ENCODE assay signal across 29 cellular contexts in the genomic region with DNA sequence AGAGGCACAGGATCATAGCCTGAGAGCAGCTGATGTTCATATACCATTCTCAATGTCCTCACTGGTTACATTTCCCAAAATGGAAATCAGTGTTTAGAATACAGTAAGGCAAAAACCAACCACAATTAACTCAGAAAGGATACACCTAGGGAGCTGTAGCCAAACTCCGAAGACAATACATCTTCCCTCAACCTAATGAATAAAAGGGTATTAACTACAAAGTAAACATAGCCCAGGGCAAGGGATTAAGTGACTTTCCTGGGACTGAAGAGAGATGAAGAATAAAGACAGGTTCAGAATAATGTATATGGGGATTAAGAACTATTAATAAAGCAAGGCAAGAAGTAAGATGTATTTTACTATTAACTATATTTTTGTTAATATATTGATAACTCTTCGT.
"Had no signal": no experiment of that assay in that cellular context is flagged by ENCODE, and none has a peak within 500 bp of the region (broad histone marks: within the 10 kb centered on the region; RNA-seq: fewer than 3 reads in every experiment).

No MANE protein-coding gene starts in this region.

- H3K36me3 ChIP-seq: adrenal gland, ascending aorta, brain microvascular endothelial cell, esophagus squamous epithelium, gastrocnemius medialis, right lobe of liver, stomach, suprapubic skin, tibial nerve had no signal

- H3K4me1 ChIP-seq: adrenal gland, ascending aorta, gastrocnemius medialis, parathyroid adenoma, right lobe of liver, stomach, suprapubic skin, tibial nerve had no signal

- H3K9ac ChIP-seq: parathyroid adenoma had no signal

- DNase-seq: activated CD4-positive, alpha-beta T cell treated with anti-CD3 and anti-CD28 coated beads for 4 hours; activated CD4-positive, alpha-beta T cell treated with anti-CD3 and anti-CD28 coated beads, Interleukin-2, amount 50 U/mL, for 48 hours; activated CD4-positive, CD25-positive, alpha-beta regulatory T cell; activated CD8-positive, alpha-beta memory T cell treated with anti-CD3 and anti-CD28 coated beads, Interleukin-2, amount 50 U/mL, for 48 hours; activated naive CD4-positive, alpha-beta T cell; activated T-cell treated with anti-CD3 and anti-CD28 coated beads, Interleukin-2, amount 50 U/mL, for 4 hours; adrenal gland; brain microvascular endothelial cell; central memory CD4-positive, alpha-beta T cell; dermis blood vessel endothelial cell; effector CD8-positive, alpha-beta T cell; esophagus squamous epithelium; gastrocnemius medialis; hypothalamus; mucosa of descending colon; nephron progenitor cell; nucleus accumbens; right lobe of liver; small intestine; stimulated activated CD4-positive, alpha-beta T cell treated with anti-CD3 and anti-CD28 coated beads, Interleukin-2, amount 100 ng/mL, for 24 hours; stomach had no signal

- H2AFZ ChIP-seq: parathyroid adenoma had no signal

- ATAC-seq: activated T-cell treated with anti-CD3 and anti-CD28 coated beads, Interleukin-2, amount 50 U/mL, for 4 hours; gastrocnemius medialis; mucosa of descending colon; right lobe of liver; stimulated activated effector memory CD8-positive, alpha-beta T cell treated with anti-CD3 and anti-CD28 coated beads, Interleukin-12 subunit alpha, Interleukin-12 subunit beta, amount 100 ng/mL, for 72 hours had no signal

- H3K27ac ChIP-seq: adrenal gland, ascending aorta, brain microvascular endothelial cell, esophagus squamous epithelium, gastrocnemius medialis, parathyroid adenoma, right lobe of liver, stomach, suprapubic skin, tibial nerve had no signal

- H3K4me3 ChIP-seq: adrenal gland, ascending aorta, esophagus squamous epithelium, gastrocnemius medialis, mucosa of descending colon, right lobe of liver, stomach, suprapubic skin, tibial nerve had no signal

- H3K4me3 Mint-ChIP-seq: activated naive CD8-positive, alpha-beta T cell; activated T-cell treated with anti-CD3 and anti-CD28 coated beads, Interleukin-2, amount 50 U/mL, for 4 hours; memory B cell; nephron progenitor cell; stimulated activated effector memory CD8-positive, alpha-beta T cell treated with anti-CD3 and anti-CD28 coated beads, Interleukin-12 subunit alpha, Interleukin-12 subunit beta, amount 100 ng/mL, for 72 hours had no signal

- H3K36me3 Mint-ChIP-seq: stimulated activated effector memory CD8-positive, alpha-beta T cell treated with anti-CD3 and anti-CD28 coated beads, Interleukin-12 subunit alpha, Interleukin-12 subunit beta, amount 100 ng/mL, for 72 hours had no signal

- H3K27ac Mint-ChIP-seq: activated naive CD8-positive, alpha-beta T cell; activated T-helper 2 cell treated with anti-CD3 and anti-CD28 coated beads, Interferon-gamma antibody, Interleukin-2, Interleukin-4, amounts not matched to agents 10 μg/mL and 5 μg/mL and 100 μg/mL, durations not matched to agents 14 hours and 24 hours and 36 hours; memory B cell; nephron progenitor cell; stimulated activated effector memory CD8-positive, alpha-beta T cell treated with anti-CD3 and anti-CD28 coated beads, Interleukin-12 subunit alpha, Interleukin-12 subunit beta, amount 100 ng/mL, for 72 hours had no signal

- H3K4me1 Mint-ChIP-seq: stimulated activated effector memory CD8-positive, alpha-beta T cell treated with anti-CD3 and anti-CD28 coated beads, Interleukin-12 subunit alpha, Interleukin-12 subunit beta, amount 100 ng/mL, for 72 hours had no signal

- H3K9me3 Mint-ChIP-seq: activated T-helper 2 cell treated with anti-CD3 and anti-CD28 coated beads, Interferon-gamma antibody, Interleukin-2, Interleukin-4, amounts not matched to agents 10 μg/mL and 5 μg/mL and 100 μg/mL, durations not matched to agents 14 hours and 24 hours and 36 hours; stimulated activated effector memory CD8-positive, alpha-beta T cell treated with anti-CD3 and anti-CD28 coated beads, Interleukin-12 subunit alpha, Interleukin-12 subunit beta, amount 100 ng/mL, for 72 hours had no signal

- H3K9me3 ChIP-seq: adrenal gland, ascending aorta, esophagus squamous epithelium, gastrocnemius medialis, mucosa of descending colon, right lobe of liver, suprapubic skin had no signal

- H3K27me3 ChIP-seq: adrenal gland, ascending aorta, brain microvascular endothelial cell, gastrocnemius medialis, right lobe of liver, stomach, suprapubic skin, tibial nerve had no signal

- H3K79me2 ChIP-seq: parathyroid adenoma had no signal
